8 cellular contexts compared by ENCODE assay signal in genomic region chr12:89525002-89525823, GRCh38. TPM values are rescaled to one million over a fixed set of nuclear protein-coding genes. Genes with fewer than 3 reads are reported as not detected.
DNase-seq lines count a peak whose midpoint lies in the region; ATAC-seq and TF ChIP-seq lines count a peak whose summit lies in the region.

No MANE protein-coding gene starts in this region.

- ATAC-seq in GM18858 (IDR thresholded peaks at IDR 0.05; ENCODE audit: unreplicated experiment) (peak; percentile 18), HG03060 (IDR thresholded peaks at IDR 0.05; ENCODE audit: low read depth, unreplicated experiment) (peak; percentile 7), gastroesophageal sphincter (peak; percentile 33), omental fat pad (ENCODE audit: low FRiP score) (peak; percentile 27), upper lobe of left lung (ENCODE audit: low FRiP score in 2 of 2) (peak; percentile 56 to 64)

- 0% methylated on average over 2 to 9 of the region's 67 CpGs for WGBS in gastroesophageal sphincter (ENCODE audit: low coverage in 1 of 2), 2 donors
- 0 to 2% methylated on average over 22 to 41 of the region's 67 CpGs for WGBS in upper lobe of left lung, 2 donors

- H3K4me1 ChIP-seq in gastroesophageal sphincter (peaks cover 0 to 69% (median 30%) of the 10 kb centered on the region in 3 donors), upper lobe of left lung (peaks cover 35 to 54% (median 42%) of the 10 kb centered on the region in 4 donors)

- peak in 1 of 4 experiments; percentile 3 for TF ChIP-seq CTCF in gastroesophageal sphincter (IDR thresholded peaks at IDR 0.05)
- TF ChIP-seq CTCF in omental fat pad (IDR thresholded peaks at IDR 0.05) = no peak
- peak in 1 of 6 experiments; percentile 7 for TF ChIP-seq CTCF in upper lobe of left lung (IDR thresholded peaks at IDR 0.05)

- H3K36me3 ChIP-seq in gastroesophageal sphincter (no peaks in the 10 kb centered on the region), upper lobe of left lung (no peaks in the 10 kb centered on the region)

- H3K9me3 ChIP-seq in gastroesophageal sphincter (no peaks in the 10 kb centered on the region), upper lobe of left lung (no peaks in the 10 kb centered on the region)

- peak; percentile 47 for DNase-seq in ACHN
- DNase-seq in NCI-H774 (lab: John Stamatoyannopoulos, UW) = peak; percentile 58
- peak; percentile 28 for DNase-seq in activated gamma-delta T cell (lab: John Stamatoyannopoulos, UW)
- DNase-seq in omental fat pad (ENCODE audit: low spot score) = peak; percentile 27
- DNase-seq in upper lobe of left lung = peak; percentile 56 to 91

- no peak for TF ChIP-seq EP300 in gastroesophageal sphincter (IDR thresholded peaks at IDR 0.05)
- no peak for TF ChIP-seq EP300 in upper lobe of left lung (IDR thresholded peaks at IDR 0.05)

- H3K27me3 ChIP-seq in gastroesophageal sphincter (no peaks in the 10 kb centered on the region), upper lobe of left lung (no peaks in the 10 kb centered on the region)

- TF ChIP-seq POLR2A in gastroesophageal sphincter (IDR thresholded peaks at IDR 0.05) = no peak
- peak in 1 of 4 donors; percentile 28 for TF ChIP-seq POLR2A in upper lobe of left lung (IDR thresholded peaks at IDR 0.05)

- in situ Hi-C loops in ACHN (cut with HindIII; ENCODE audit: low pct_ligation_motif_present, low pct_unique_long_range_greater_than_20kb, low sequenced_read_pairs) = no loop called here

- H3K4me3 ChIP-seq in gastroesophageal sphincter = peak overlapping the region; percentile 62 to 98
- peak overlapping the region; percentile 96 to 99 (median 98) for H3K4me3 ChIP-seq in upper lobe of left lung

- H3K27ac ChIP-seq in gastroesophageal sphincter (peak overlapping the region; percentile 59 to 95 (median 92)), upper lobe of left lung (peak overlapping the region; percentile 88 to 97 (median 94))

RNA-seq across cellular contexts. Expression of gene GALNT4, which starts 0.6 kb away (rescaled TPM):
- total RNA-seq in gastroesophageal sphincter = 10 to 100 TPM in 1 of 4 donors, 1 to 10 TPM in 3; 5.3 to 10.8 (median 7.1) TPM
- total RNA-seq in omental fat pad = 10 to 100 TPM in 2 of 4 donors, 1 to 10 TPM in 2; 7.5 to 16.6 (median 9.8) TPM
- 10 to 100 TPM in 2 of 6 donors, 1 to 10 TPM in 4; 2.4 to 13.5 (median 7.9) TPM for total RNA-seq in upper lobe of left lung

RNA-seq across cellular contexts. Expression of gene POC1B, which starts 0.6 kb away (rescaled TPM):
- total RNA-seq in gastroesophageal sphincter = 10 to 100 TPM; 17.6 to 35.2 (median 23.8) TPM
- 10 to 100 TPM; 17.9 to 34.8 (median 23.6) TPM for total RNA-seq in omental fat pad
- total RNA-seq in upper lobe of left lung = 10 to 100 TPM; 13.9 to 34.4 (median 21.0) TPM

Comparison
In these comparisons a context has a peak if more than half of its experiments do, and no peak if none do; other contexts are left out.
1. Peak in every context shown above with its lines: DNase-seq, ATAC-seq, H3K4me3 ChIP-seq and H3K27ac ChIP-seq.
2. ATAC-seq: peak in every context shown above with its lines; median percentile 60 in upper lobe of left lung; 33 in gastroesophageal sphincter; 27 in omental fat pad; 18 in GM18858; 7 in HG03060.